Comparison of ENCODE assay signal across 10 cellular contexts in the genomic region with DNA sequence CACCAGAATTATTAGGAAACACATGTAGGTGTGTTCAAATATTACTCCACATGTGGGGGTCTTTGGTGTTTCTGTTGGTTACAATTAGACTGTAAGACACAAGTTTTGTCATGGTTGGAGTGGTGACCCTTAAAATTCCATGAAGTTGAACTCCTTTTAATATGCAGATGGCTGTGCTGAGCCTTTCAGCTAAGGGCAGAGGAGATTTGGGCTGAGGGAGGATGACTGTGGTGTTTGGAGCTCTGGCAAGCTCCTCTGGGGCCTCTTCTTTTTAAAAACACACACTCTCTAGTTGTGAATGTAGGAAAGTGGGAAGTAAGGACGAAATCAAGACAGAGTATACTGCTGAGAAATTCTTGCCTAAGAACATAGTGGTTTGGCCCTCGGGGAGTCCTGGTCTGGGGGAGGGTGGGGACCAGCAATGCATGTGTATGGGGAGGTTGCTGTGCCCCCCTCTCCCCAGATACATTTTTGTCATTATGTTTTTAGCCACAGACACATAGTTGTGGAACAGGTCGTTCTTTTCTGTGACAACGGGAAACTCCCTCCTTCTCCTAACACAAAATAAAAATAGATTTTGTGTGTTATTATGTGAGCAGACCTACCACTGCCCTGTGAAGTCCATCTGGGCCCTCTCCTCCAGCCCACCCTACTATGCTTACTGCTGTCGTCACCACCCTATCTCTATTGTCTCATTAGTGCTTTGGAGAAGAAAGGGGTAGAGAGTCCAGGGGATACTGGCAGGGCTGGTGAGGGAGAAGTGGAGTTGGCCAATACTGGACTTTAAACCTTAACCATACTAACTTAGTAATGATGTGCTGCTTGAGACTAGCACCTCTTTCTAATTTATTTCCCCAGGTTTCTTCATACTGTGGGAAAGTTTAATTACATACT. TPM values are rescaled to one million over a fixed set of nuclear protein-coding genes. Genes with fewer than 3 reads are reported as not detected.
DNase-seq lines count a peak whose midpoint lies in the region; ATAC-seq, FAIRE-seq and TF ChIP-seq lines count a peak whose summit lies in the region.
"Had no signal": no experiment of that assay in that cellular context is flagged by ENCODE, and none has a peak within 500 bp of the region (broad histone marks: within the 10 kb centered on the region; RNA-seq: fewer than 3 reads in every experiment).

No MANE protein-coding gene starts in this region.

- no peak overlapping the region for H2BK12ac ChIP-seq in mesenchymal stem cell (ENCODE audit: low read length in 2 of 2)

- H3K4ac ChIP-seq in mesenchymal stem cell (ENCODE audit: low read depth in 1 of 2, low read length in 2 of 2) = no peak overlapping the region

- WGBS in mesenchymal stem cell = 88% methylated on average over 2 of the region's 5 CpGs
- WGBS in prostate gland = 45% methylated on average over 5 of the region's 5 CpGs

- peaks cover 1% of the 10 kb centered on the region for H3K27me3 Mint-ChIP-seq in astrocyte (ENCODE audit: low read depth, unreplicated experiment)
- H3K27me3 Mint-ChIP-seq: activated B cell treated with CpG ODN at 0.5 μM for 24 hours had no signal

- no peak overlapping the region for H2AK5ac ChIP-seq in mesenchymal stem cell (ENCODE audit: low read length, severe bottlenecking)

- H3K9ac ChIP-seq in astrocyte (ENCODE audit: low read length) (no peak overlapping the region), mesenchymal stem cell (ENCODE audit: low read length) (no peak overlapping the region)

- FAIRE-seq in astrocyte (lab: Jason Lieb, UNC) = no peak

- H3K4me2 ChIP-seq in astrocyte (ENCODE audit: low read length) (no peak overlapping the region), mesenchymal stem cell (ENCODE audit: low read length, poor library complexity, severe bottlenecking) (no peak overlapping the region)

- no peak overlapping the region for H2AFZ ChIP-seq in astrocyte (ENCODE audit: low read depth, low read length)
- no peak overlapping the region for H2AFZ ChIP-seq in mesenchymal stem cell (ENCODE audit: low read depth, low read length)

- H4K20me1 ChIP-seq in astrocyte (ENCODE audit: insufficient read depth, low read length) = peaks cover 56% of the 10 kb centered on the region

- peak overlapping the region; percentile 55 for H3K4me3 Mint-ChIP-seq in astrocyte (ENCODE audit: unreplicated experiment)
- H3K4me3 Mint-ChIP-seq: activated B cell treated with CpG ODN at 0.5 μM for 24 hours had no signal

- H4K8ac ChIP-seq in mesenchymal stem cell (ENCODE audit: low read length) = peak overlapping the region; percentile 42

- intact Hi-C loops in Right ventricle myocardium inferior (cut with DNase I) = no loop called here
- intact Hi-C loops in cardiac septum (cut with DNase I) = no loop called here
- intact Hi-C loops in vagina (cut with DNase I) = no loop called here
- intact Hi-C loops in prostate gland (cut with DNase I) = no loop called here

- peak overlapping the region; percentile 52 for H2BK15ac ChIP-seq in mesenchymal stem cell (ENCODE audit: low read depth, poor library complexity, severe bottlenecking)

- peaks cover 5% of the 10 kb centered on the region for H3K36me3 Mint-ChIP-seq in astrocyte (ENCODE audit: low read depth, unreplicated experiment)

- peak; percentile 53 for ATAC-seq in Right ventricle myocardium inferior
- no peak for ATAC-seq in HG03520 (IDR thresholded peaks at IDR 0.05; ENCODE audit: unreplicated experiment)

- H3K18ac ChIP-seq in mesenchymal stem cell (ENCODE audit: low read depth in 1 of 2, low read length in 2 of 2) = no peak overlapping the region

- H3K4me1 Mint-ChIP-seq in astrocyte (ENCODE audit: low read depth, unreplicated experiment) = peaks cover 14% of the 10 kb centered on the region

- H3K36me3 ChIP-seq in astrocyte (ENCODE audit: insufficient read depth, low read length) (no peaks in the 10 kb centered on the region), mesenchymal stem cell (ENCODE audit: control insufficient read depth in 1 of 2, insufficient read depth in 2 of 2, low read depth in 1 of 2, low read length in 2 of 2) (peaks cover 0 to 3% of the 10 kb centered on the region in 2 experiments), vagina (no peaks in the 10 kb centered on the region), prostate gland (no peaks in the 10 kb centered on the region)

- H3K79me2 ChIP-seq in astrocyte (ENCODE audit: insufficient read depth, low read length) = peaks cover 90% of the 10 kb centered on the region

- TF ChIP-seq CTCF in astrocyte (IDR thresholded peaks at IDR 0.05; ENCODE audit: insufficient read depth, low read depth, low read length) = no peak
- TF ChIP-seq CTCF in vagina (IDR thresholded peaks at IDR 0.05) = no peak
- TF ChIP-seq CTCF in prostate gland (IDR thresholded peaks at IDR 0.05) = no peak

- no peak overlapping the region for H4K91ac ChIP-seq in mesenchymal stem cell (ENCODE audit: low read length)

- no peak overlapping the region for H3K23ac ChIP-seq in mesenchymal stem cell (ENCODE audit: low read length in 2 of 2)

- H3K27ac ChIP-seq in astrocyte (ENCODE audit: low read depth, low read length) (no peak overlapping the region), mesenchymal stem cell (ENCODE audit: low read length, poor library complexity, severe bottlenecking) (no peak overlapping the region), vagina (peak overlapping the region; percentile 19), prostate gland (peak overlapping the region in 1 of 2 donors; percentile 18)
- H3K27ac ChIP-seq: C4-2B had no signal

- no peak overlapping the region for H3K14ac ChIP-seq in mesenchymal stem cell (ENCODE audit: low read length in 2 of 2)

- no peaks in the 10 kb centered on the region for H3K9me3 ChIP-seq in astrocyte (ENCODE audit: insufficient read depth, low read depth, low read length)
- no peaks in the 10 kb centered on the region for H3K9me3 ChIP-seq in mesenchymal stem cell (ENCODE audit: control insufficient read depth, low read length)
- no peaks in the 10 kb centered on the region for H3K9me3 ChIP-seq in vagina
- no peaks in the 10 kb centered on the region for H3K9me3 ChIP-seq in prostate gland

- H3K27me3 ChIP-seq in astrocyte (ENCODE audit: insufficient read depth, low read length) (no peaks in the 10 kb centered on the region), mesenchymal stem cell (ENCODE audit: control insufficient read depth in 1 of 2, insufficient read depth in 1 of 2, low read length in 2 of 2) (no peaks in the 10 kb centered on the region), vagina (no peaks in the 10 kb centered on the region), prostate gland (replicated peaks; ENCODE audit: insufficient read depth) (no peaks in the 10 kb centered on the region)

- no peak overlapping the region for H2BK120ac ChIP-seq in mesenchymal stem cell (ENCODE audit: low read depth, low read length)

- peaks cover 40% of the 10 kb centered on the region for H3K79me1 ChIP-seq in mesenchymal stem cell (replicated peaks; ENCODE audit: low read length, poor library complexity, severe bottlenecking)

- no peak for DNase-seq in Right ventricle myocardium inferior (ENCODE audit: missing footprints)
- DNase-seq in cardiac septum (ENCODE audit: low spot score) = no peak
- DNase-seq in astrocyte (ENCODE audit: low read depth) = no peak
- no peak for DNase-seq in mesenchymal stem cell
- no peak for DNase-seq in vagina (ENCODE audit: extremely low spot score in 2 of 2)
- no peak for DNase-seq in prostate gland (ENCODE audit: low spot score)
- no peak for DNase-seq in OCI-M2 (lab: John Stamatoyannopoulos, UW; ENCODE audit: unreplicated experiment)
- DNase-seq: activated B cell treated with CpG ODN at 0.5 μM for 24 hours had no signal

- H3K4me3 ChIP-seq in astrocyte (ENCODE audit: insufficient read depth, low read depth, low read length) (no peak overlapping the region), mesenchymal stem cell (ENCODE audit: insufficient read depth in 1 of 2, low read depth in 1 of 2, low read length in 2 of 2) (no peak overlapping the region), vagina (no peak overlapping the region), prostate gland (no peak overlapping the region)

- H3K4me1 ChIP-seq in astrocyte (ENCODE audit: insufficient read depth, low read length) = no peaks in the 10 kb centered on the region
- H3K4me1 ChIP-seq in mesenchymal stem cell (ENCODE audit: control insufficient read depth, insufficient read depth, low read depth, low read length) = peaks cover 1% of the 10 kb centered on the region
- H3K4me1 ChIP-seq in vagina = peaks cover 94% of the 10 kb centered on the region
- H3K4me1 ChIP-seq in prostate gland (replicated peaks) = peaks cover 22% of the 10 kb centered on the region

- TF ChIP-seq POLR2A in vagina (IDR thresholded peaks at IDR 0.05) = no peak
- no peak for TF ChIP-seq POLR2A in prostate gland (IDR thresholded peaks at IDR 0.05)

- H3K27ac Mint-ChIP-seq in astrocyte (ENCODE audit: unreplicated experiment) = peak overlapping the region; percentile 77
- H3K27ac Mint-ChIP-seq: activated B cell treated with CpG ODN at 0.5 μM for 24 hours had no signal

- no peak overlapping the region for H2BK5ac ChIP-seq in mesenchymal stem cell (ENCODE audit: low read depth, low read length, poor library complexity, severe bottlenecking)

- H3K9me3 Mint-ChIP-seq in astrocyte (ENCODE audit: unreplicated experiment) = peaks cover 2% of the 10 kb centered on the region
- H3K9me3 Mint-ChIP-seq: activated B cell treated with CpG ODN at 0.5 μM for 24 hours had no signal

RNA-seq across cellular contexts. Expression of a gene that starts 10.0 kb away (rescaled TPM):
- total RNA-seq in Right ventricle myocardium inferior = 98.4 TPM
- total RNA-seq in cardiac septum = 105 TPM
- 49.9 and 54.2 TPM in 2 replicates for total RNA-seq in astrocyte
- 24.3 TPM for polyA plus RNA-seq in mesenchymal stem cell (2013, experiment 1 of 2)
- polyA plus RNA-seq in mesenchymal stem cell (2013, experiment 2 of 2) = 23.4 TPM
- 98.0 TPM for total RNA-seq in vagina
- total RNA-seq in prostate gland = 100 to 1,000 TPM; 125 to 175 TPM
